Comparison of ENCODE assay signal across 1 cellular context in the genomic region with DNA sequence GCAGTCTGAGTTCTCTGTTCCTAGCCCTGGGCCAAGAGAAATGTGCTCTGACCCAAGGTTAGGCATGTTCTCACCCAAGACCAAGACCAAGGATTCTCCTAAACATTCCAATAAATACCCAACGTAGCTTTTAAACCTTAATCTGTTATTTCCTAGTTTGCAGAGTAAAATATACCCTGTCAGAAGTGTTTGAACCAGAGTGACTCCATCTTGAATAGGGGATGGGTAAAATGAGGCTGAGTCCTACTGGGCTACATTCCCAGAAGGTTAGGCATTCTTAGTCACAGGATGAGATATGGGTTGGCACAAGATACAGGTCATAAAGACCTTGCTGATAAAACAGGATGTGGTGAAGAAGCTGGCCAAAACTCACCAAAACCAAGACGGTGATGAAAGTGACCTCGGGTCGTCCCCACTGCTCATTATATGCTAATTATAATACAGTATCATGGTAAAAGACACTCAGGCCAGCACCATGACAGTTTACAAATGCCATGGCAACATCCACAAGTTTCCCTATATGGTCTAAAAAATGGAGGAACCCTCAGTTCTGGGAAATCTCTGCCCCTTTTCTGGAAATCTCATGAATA.
TF ChIP-seq lines count a peak whose summit lies in the region.

No MANE protein-coding gene starts in this region.

TF ChIP-seq in SK-N-SH, 30 proteins besides CTCF, POLR2A, EP300 and RAD21 (continued from another document):
- TF ChIP-seq, protein P1, sequence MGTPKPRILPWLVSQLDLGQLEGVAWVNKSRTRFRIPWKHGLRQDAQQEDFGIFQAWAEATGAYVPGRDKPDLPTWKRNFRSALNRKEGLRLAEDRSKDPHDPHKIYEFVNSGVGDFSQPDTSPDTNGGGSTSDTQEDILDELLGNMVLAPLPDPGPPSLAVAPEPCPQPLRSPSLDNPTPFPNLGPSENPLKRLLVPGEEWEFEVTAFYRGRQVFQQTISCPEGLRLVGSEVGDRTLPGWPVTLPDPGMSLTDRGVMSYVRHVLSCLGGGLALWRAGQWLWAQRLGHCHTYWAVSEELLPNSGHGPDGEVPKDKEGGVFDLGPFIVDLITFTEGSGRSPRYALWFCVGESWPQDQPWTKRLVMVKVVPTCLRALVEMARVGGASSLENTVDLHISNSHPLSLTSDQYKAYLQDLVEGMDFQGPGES (IDR thresholded peaks at IDR 0.05; ENCODE audit: low read depth, low read length), result no peak
- TF ChIP-seq, protein P2, sequence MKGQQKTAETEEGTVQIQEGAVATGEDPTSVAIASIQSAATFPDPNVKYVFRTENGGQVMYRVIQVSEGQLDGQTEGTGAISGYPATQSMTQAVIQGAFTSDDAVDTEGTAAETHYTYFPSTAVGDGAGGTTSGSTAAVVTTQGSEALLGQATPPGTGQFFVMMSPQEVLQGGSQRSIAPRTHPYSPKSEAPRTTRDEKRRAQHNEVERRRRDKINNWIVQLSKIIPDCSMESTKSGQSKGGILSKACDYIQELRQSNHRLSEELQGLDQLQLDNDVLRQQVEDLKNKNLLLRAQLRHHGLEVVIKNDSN (IDR thresholded peaks at IDR 0.05; ENCODE audit: borderline replicate concordance, low read depth), result no peak
- no peak for TF ChIP-seq ZBTB33 (IDR thresholded peaks at IDR 0.05; ENCODE audit: borderline replicate concordance, low read depth)
- TF ChIP-seq TAF1 (IDR thresholded peaks at IDR 0.05; ENCODE audit: borderline replicate concordance, low read depth, low read length), result no peak
- TF ChIP-seq RFX5 (IDR thresholded peaks at IDR 0.05; ENCODE audit: low read length), result no peak
- peak; percentile 67; the same call in 1 of the 2 replicates for TF ChIP-seq YY1 (IDR thresholded peaks at IDR 0.05; ENCODE audit: low read depth)
- TF ChIP-seq FOXM1 (IDR thresholded peaks at IDR 0.05; ENCODE audit: low read depth), result no peak
- TF ChIP-seq, protein P3, sequence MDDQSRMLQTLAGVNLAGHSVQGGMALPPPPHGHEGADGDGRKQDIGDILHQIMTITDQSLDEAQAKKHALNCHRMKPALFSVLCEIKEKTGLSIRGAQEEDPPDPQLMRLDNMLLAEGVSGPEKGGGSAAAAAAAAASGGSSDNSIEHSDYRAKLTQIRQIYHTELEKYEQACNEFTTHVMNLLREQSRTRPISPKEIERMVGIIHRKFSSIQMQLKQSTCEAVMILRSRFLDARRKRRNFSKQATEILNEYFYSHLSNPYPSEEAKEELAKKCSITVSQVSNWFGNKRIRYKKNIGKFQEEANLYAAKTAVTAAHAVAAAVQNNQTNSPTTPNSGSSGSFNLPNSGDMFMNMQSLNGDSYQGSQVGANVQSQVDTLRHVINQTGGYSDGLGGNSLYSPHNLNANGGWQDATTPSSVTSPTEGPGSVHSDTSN (IDR thresholded peaks at IDR 0.05), result peak; percentile 46
- no peak for TF ChIP-seq SMC3 (IDR thresholded peaks at IDR 0.05; ENCODE audit: low read depth, low read length)
- TF ChIP-seq NFIC (IDR thresholded peaks at IDR 0.05; ENCODE audit: borderline replicate concordance), result peak; percentile 87
